1 cellular context compared by ENCODE assay signal in genomic region chr15:38069001-38069400, GRCh38.
A peak's percentile ranks its signal among the peaks of the same experiment; 100 is the strongest.
TF ChIP-seq lines count a peak whose summit lies in the region.

No MANE protein-coding gene starts in this region.

TF ChIP-seq in GM12878, 131 proteins besides CTCF, POLR2A, EP300 and RAD21 (continued from another document and continues in another):
- TF ChIP-seq, protein P1, sequence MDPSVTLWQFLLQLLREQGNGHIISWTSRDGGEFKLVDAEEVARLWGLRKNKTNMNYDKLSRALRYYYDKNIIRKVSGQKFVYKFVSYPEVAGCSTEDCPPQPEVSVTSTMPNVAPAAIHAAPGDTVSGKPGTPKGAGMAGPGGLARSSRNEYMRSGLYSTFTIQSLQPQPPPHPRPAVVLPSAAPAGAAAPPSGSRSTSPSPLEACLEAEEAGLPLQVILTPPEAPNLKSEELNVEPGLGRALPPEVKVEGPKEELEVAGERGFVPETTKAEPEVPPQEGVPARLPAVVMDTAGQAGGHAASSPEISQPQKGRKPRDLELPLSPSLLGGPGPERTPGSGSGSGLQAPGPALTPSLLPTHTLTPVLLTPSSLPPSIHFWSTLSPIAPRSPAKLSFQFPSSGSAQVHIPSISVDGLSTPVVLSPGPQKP (IDR thresholded peaks at IDR 0.05; ENCODE audit: low read depth, low read length): peak; percentile 86
- TF ChIP-seq CHD1 (IDR thresholded peaks at IDR 0.05; ENCODE audit: low read depth, low read length): no peak
- TF ChIP-seq ZNF687 (IDR thresholded peaks at IDR 0.05): no peak
- 0 out of 2 replicates have a peak, but pooled peaks have one; percentile 43 for TF ChIP-seq TCF7 (IDR thresholded peaks at IDR 0.05; ENCODE audit: borderline replicate concordance)
- TF ChIP-seq ZZZ3 (IDR thresholded peaks at IDR 0.05; ENCODE audit: control insufficient read depth, insufficient read length, low read depth): no peak
- peak; percentile 78; the same call in 1 of the 2 replicates for TF ChIP-seq PAX5 (IDR thresholded peaks at IDR 0.05; ENCODE audit: borderline replicate concordance, low read depth, low read length)
- peak; percentile 59; the same call in 1 of the 2 replicates for TF ChIP-seq BACH1 (IDR thresholded peaks at IDR 0.05; ENCODE audit: borderline replicate concordance)
- TF ChIP-seq CBX5 (IDR thresholded peaks at IDR 0.05; ENCODE audit: low read depth): 0 out of 2 replicates have a peak, but pooled peaks have one; percentile 30
- no peak for TF ChIP-seq SIX5 (IDR thresholded peaks at IDR 0.05; ENCODE audit: low read depth, low read length, severe bottlenecking)
- no peak for TF ChIP-seq POLR2AphosphoS5 (IDR thresholded peaks at IDR 0.05; ENCODE audit: low read length)
- 0 out of 2 replicates have a peak, but pooled peaks have one; percentile 50 for TF ChIP-seq CBFB (IDR thresholded peaks at IDR 0.05; ENCODE audit: low read depth)
- TF ChIP-seq FOXM1 (IDR thresholded peaks at IDR 0.05; ENCODE audit: low read depth, low read length): peak; percentile 95
- peak; percentile 68 for TF ChIP-seq GABPA (IDR thresholded peaks at IDR 0.05; ENCODE audit: low read depth)
- TF ChIP-seq ASH2L (IDR thresholded peaks at IDR 0.05; ENCODE audit: borderline replicate concordance, low read depth): no peak
- TF ChIP-seq JUNB (IDR thresholded peaks at IDR 0.05): peak; percentile 98
- no peak for TF ChIP-seq IRF3 (IDR thresholded peaks at IDR 0.05)
- TF ChIP-seq NFXL1 (IDR thresholded peaks at IDR 0.05; ENCODE audit: borderline replicate concordance): no peak
- TF ChIP-seq CREM (IDR thresholded peaks at IDR 0.05; ENCODE audit: low read depth): peak; percentile 90
- peak; percentile 91 for TF ChIP-seq PKNOX1 (IDR thresholded peaks at IDR 0.05)
- TF ChIP-seq RBBP5 (conservative IDR thresholded peaks at IDR 0.05): no peak
- TF ChIP-seq, protein P2, sequence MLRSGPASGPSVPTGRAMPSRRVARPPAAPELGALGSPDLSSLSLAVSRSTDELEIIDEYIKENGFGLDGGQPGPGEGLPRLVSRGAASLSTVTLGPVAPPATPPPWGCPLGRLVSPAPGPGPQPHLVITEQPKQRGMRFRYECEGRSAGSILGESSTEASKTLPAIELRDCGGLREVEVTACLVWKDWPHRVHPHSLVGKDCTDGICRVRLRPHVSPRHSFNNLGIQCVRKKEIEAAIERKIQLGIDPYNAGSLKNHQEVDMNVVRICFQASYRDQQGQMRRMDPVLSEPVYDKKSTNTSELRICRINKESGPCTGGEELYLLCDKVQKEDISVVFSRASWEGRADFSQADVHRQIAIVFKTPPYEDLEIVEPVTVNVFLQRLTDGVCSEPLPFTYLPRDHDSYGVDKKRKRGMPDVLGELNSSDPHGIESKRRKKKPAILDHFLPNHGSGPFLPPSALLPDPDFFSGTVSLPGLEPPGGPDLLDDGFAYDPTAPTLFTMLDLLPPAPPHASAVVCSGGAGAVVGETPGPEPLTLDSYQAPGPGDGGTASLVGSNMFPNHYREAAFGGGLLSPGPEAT (IDR thresholded peaks at IDR 0.05; ENCODE audit: low read depth): peak; percentile 82
- TF ChIP-seq NR2F1 (conservative IDR thresholded peaks at IDR 0.05): 0 out of 2 replicates have a peak, but pooled peaks have one; percentile 22
- TF ChIP-seq RB1 (IDR thresholded peaks at IDR 0.05; ENCODE audit: borderline replicate concordance): no peak
- TF ChIP-seq RFX5 (IDR thresholded peaks at IDR 0.05; ENCODE audit: low read depth, low read length): no peak
- TF ChIP-seq ATF7 (IDR thresholded peaks at IDR 0.05; ENCODE audit: low read depth): peak; percentile 97
- no peak for TF ChIP-seq E4F1 (IDR thresholded peaks at IDR 0.05; ENCODE audit: borderline replicate concordance, partially characterized antibody)
- peak; percentile 97 for TF ChIP-seq NFIC (IDR thresholded peaks at IDR 0.05; ENCODE audit: low read depth, low read length)
- peak; percentile 94 for TF ChIP-seq IKZF1 (conservative IDR thresholded peaks at IDR 0.05)
- no peak for TF ChIP-seq CHD4 (IDR thresholded peaks at IDR 0.05)
- TF ChIP-seq BCL11A (IDR thresholded peaks at IDR 0.05; ENCODE audit: low read depth, low read length): peak; percentile 89
- TF ChIP-seq LARP7 (IDR thresholded peaks at IDR 0.05): no peak
- TF ChIP-seq BHLHE40 (IDR thresholded peaks at IDR 0.05; ENCODE audit: borderline replicate concordance in 1 of 2, low read depth in 2 of 2, low read length in 1 of 2): peak; percentile 44 to 69; a peak in 3 of 4 replicates
- TF ChIP-seq, protein P3, sequence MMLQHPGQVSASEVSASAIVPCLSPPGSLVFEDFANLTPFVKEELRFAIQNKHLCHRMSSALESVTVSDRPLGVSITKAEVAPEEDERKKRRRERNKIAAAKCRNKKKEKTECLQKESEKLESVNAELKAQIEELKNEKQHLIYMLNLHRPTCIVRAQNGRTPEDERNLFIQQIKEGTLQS (IDR thresholded peaks at IDR 0.05; ENCODE audit: borderline replicate concordance, extremely low read depth, low read depth, low read length): no peak
- TF ChIP-seq NBN (IDR thresholded peaks at IDR 0.05): peak; percentile 64; the same call in 1 of the 2 replicates
- TF ChIP-seq USF2 (IDR thresholded peaks at IDR 0.05; ENCODE audit: borderline replicate concordance, low read depth, low read length): no peak
- no peak for TF ChIP-seq KLF5 (IDR thresholded peaks at IDR 0.05; ENCODE audit: partially characterized antibody)
- TF ChIP-seq TCF12 (IDR thresholded peaks at IDR 0.05; ENCODE audit: low read depth, low read length): 0 out of 2 replicates have a peak, but pooled peaks have one; percentile 29
- no peak for TF ChIP-seq TCF3 (IDR thresholded peaks at IDR 0.05; ENCODE audit: borderline replicate concordance, insufficient read depth, low read depth, low read length)
- TF ChIP-seq GATAD2B (conservative IDR thresholded peaks at IDR 0.05; ENCODE audit: low read depth): 0 out of 2 replicates have a peak, but pooled peaks have one; percentile 50
- no peak for TF ChIP-seq EZH2 (IDR thresholded peaks at IDR 0.05; ENCODE audit: borderline replicate concordance, control insufficient read depth, low read depth, low read length)
- no peak for TF ChIP-seq ZNF274 (IDR thresholded peaks at IDR 0.05; ENCODE audit: insufficient read depth, insufficient read length)
- peak; percentile 96 for TF ChIP-seq TBL1XR1 (IDR thresholded peaks at IDR 0.05; ENCODE audit: low read depth, low read length)
- peak; percentile 66; the same call in 1 of the 2 replicates for TF ChIP-seq MEF2A (IDR thresholded peaks at IDR 0.05; ENCODE audit: insufficient read depth, low read depth, low read length)
- no peak for TF ChIP-seq EGR1 (IDR thresholded peaks at IDR 0.05; ENCODE audit: borderline replicate concordance in 1 of 2, low read depth in 2 of 2, low read length in 2 of 2)
- peak; percentile 32; the same call in 1 of the 2 replicates for TF ChIP-seq ZNF217 (IDR thresholded peaks at IDR 0.05)
- TF ChIP-seq, protein P4, sequence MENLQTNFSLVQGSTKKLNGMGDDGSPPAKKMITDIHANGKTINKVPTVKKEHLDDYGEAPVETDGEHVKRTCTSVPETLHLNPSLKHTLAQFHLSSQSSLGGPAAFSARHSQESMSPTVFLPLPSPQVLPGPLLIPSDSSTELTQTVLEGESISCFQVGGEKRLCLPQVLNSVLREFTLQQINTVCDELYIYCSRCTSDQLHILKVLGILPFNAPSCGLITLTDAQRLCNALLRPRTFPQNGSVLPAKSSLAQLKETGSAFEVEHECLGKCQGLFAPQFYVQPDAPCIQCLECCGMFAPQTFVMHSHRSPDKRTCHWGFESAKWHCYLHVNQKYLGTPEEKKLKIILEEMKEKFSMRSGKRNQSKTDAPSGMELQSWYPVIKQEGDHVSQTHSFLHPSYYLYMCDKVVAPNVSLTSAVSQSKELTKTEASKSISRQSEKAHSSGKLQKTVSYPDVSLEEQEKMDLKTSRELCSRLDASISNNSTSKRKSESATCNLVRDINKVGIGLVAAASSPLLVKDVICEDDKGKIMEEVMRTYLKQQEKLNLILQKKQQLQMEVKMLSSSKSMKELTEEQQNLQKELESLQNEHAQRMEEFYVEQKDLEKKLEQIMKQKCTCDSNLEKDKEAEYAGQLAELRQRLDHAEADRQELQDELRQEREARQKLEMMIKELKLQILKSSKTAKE (IDR thresholded peaks at IDR 0.05; ENCODE audit: low read depth, poor library complexity, severe bottlenecking): peak; percentile 94
